In the genomic region with DNA sequence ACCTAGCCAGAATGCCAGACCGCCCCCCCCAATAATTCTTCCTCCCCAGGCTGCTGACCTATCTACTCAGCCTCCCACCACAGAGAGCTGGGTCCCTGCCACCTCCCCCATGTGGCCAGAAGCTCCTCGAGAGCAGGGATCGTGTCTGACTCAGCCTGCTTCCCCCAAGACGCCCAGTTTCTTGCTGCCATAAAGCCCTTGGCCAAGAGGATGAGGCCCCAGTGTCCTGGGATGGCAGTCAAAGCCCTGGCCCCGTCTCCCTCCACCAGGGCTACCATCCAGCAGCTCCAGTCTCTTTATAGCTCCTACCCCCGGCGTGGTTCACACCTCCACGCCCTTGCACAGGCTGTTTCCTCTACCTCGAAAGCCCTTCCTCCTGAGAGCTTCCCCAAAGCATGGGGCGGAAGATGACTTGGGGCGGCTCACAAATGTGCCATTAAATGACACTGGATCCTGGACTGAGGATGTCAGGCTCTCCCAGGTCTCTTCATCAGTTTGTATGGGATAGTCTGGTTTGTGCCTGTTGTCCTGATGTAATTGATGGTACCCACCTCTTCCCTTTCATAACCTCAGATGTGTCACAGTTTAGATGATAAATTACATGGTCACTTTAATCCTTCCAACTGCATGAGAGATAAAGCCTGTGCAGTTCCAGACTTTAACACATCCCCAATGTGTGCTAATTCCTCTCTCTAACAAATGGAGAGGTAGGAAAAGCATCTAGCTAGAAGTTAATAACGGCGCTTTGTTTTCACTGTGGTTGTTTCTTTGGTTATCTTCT, we compare ENCODE assay signal across 10 cellular contexts. TPM values are rescaled to one million over a fixed set of nuclear protein-coding genes. Genes with fewer than 3 reads are reported as not detected.
DNase-seq lines count a peak whose midpoint lies in the region; ATAC-seq, FAIRE-seq and TF ChIP-seq lines count a peak whose summit lies in the region.
"Had no signal": no experiment of that assay in that cellular context is flagged by ENCODE, and none has a peak within 500 bp of the region (broad histone marks: within the 10 kb centered on the region; RNA-seq: fewer than 3 reads in every experiment).

No MANE protein-coding gene starts in this region.

- no peak overlapping the region for H4K91ac ChIP-seq in H1 (replicated peaks; ENCODE audit: insufficient read length, low read length)

- no peak for DNase-seq in activated naive CD8-positive, alpha-beta T cell treated with anti-CD3 and anti-CD28 coated beads, Interleukin-2, amount 10 ng/mL, durations not matched to agents 7 days and 5 days
- no peak for DNase-seq in activated naive CD8-positive, alpha-beta T cell treated with anti-CD3 and anti-CD28 coated beads for 36 hours
- DNase-seq in RWPE1 (ENCODE audit: low spot score): no peak
- no peak for DNase-seq in H1 (ENCODE audit: low read depth in 1 of 2, low spot score in 2 of 2)
- DNase-seq in stimulated activated naive CD8-positive, alpha-beta T cell treated with anti-CD3 and anti-CD28 coated beads, Interleukin-15, amount 100 ng/mL, for 72 hours: no peak
- no peak for DNase-seq in DMS153 treated with DMSO at 0.1 percent for 48 hours (lab: John Stamatoyannopoulos, UW; ENCODE audit: unreplicated experiment)
- DNase-seq in NCI-H2107 (lab: John Stamatoyannopoulos, UW): no peak

- H3K4me1 Mint-ChIP-seq in activated naive CD8-positive, alpha-beta T cell treated with anti-CD3 and anti-CD28 coated beads, Interleukin-2, amount 10 ng/mL, durations not matched to agents 7 days and 5 days: peaks cover 43% of the 10 kb centered on the region
- peaks cover 24% of the 10 kb centered on the region for H3K4me1 Mint-ChIP-seq in activated naive CD8-positive, alpha-beta T cell treated with anti-CD3 and anti-CD28 coated beads for 36 hours
- H3K4me1 Mint-ChIP-seq in stimulated activated naive CD8-positive, alpha-beta T cell treated with anti-CD3 and anti-CD28 coated beads, Interleukin-15, amount 100 ng/mL, for 72 hours: peaks cover 38% of the 10 kb centered on the region

- H3K23ac ChIP-seq in H1 (ENCODE audit: insufficient read length): no peak overlapping the region

- 82% methylated on average over 13 of the region's 13 CpGs; no CpG with 5 or more reads in 1 of the 2 experiments for WGBS in H1 (ENCODE audit: extremely low coverage in 1 of 2, insufficient coverage in 1 of 2, insufficient read length in 1 of 2, insufficient replicate concordance in 2 of 2, low coverage in 1 of 2, low lambda C conversion rate in 2 of 2, missing lambda C conversion rate in 1 of 2), 2 experiments

- H2BK5ac ChIP-seq in H1 (ENCODE audit: low read depth, low read length): no peak overlapping the region

- no peak for TF ChIP-seq EP300 in H1 (IDR thresholded peaks at IDR 0.05; ENCODE audit: borderline replicate concordance in 1 of 2, low read depth in 2 of 2, low read length in 2 of 2)

- TF ChIP-seq CTCF in RWPE1 (conservative IDR thresholded peaks at IDR 0.05; ENCODE audit: low read depth): no peak
- no peak for TF ChIP-seq CTCF in H1 (IDR thresholded peaks at IDR 0.05; ENCODE audit: control extremely low read depth in 1 of 3, insufficient read depth in 1 of 3, low read depth in 1 of 3, low read length in 3 of 3)

- no peak overlapping the region for H3K56ac ChIP-seq in H1 (replicated peaks; ENCODE audit: insufficient read length, low read depth, low read length)

- H3K4me1 ChIP-seq in H1 (replicated peaks in 1 of 4; ENCODE audit: control insufficient read depth in 3 of 4, insufficient read depth in 4 of 4, low read length in 3 of 4): peaks cover 5 to 23% (median 15%) of the 10 kb centered on the region in 4 experiments

- no peak overlapping the region for H4K8ac ChIP-seq in H1 (ENCODE audit: extremely low read depth, insufficient read depth, low read length)

- H2AK5ac ChIP-seq in H1 (ENCODE audit: low read depth, low read length): no peak overlapping the region

- no peak for TF ChIP-seq RAD21 in H1 (IDR thresholded peaks at IDR 0.05 in 1 of 2, conservative IDR thresholded peaks at IDR 0.05 in 1 of 2; ENCODE audit: low read depth in 2 of 2, low read length in 2 of 2)

- H3K27ac ChIP-seq in RWPE1 (0 out of 2 replicates have a peak overlapping the region, but pooled peaks have one; percentile 13), H1 (ENCODE audit: low read depth, low read length) (no peak overlapping the region)
- H3K27ac ChIP-seq: KMS-11 had no signal

- no peak overlapping the region for H3K4me2 ChIP-seq in H1 (ENCODE audit: insufficient read depth in 1 of 2, low read depth in 2 of 2, low read length in 2 of 2)
- H3K4me2 ChIP-seq: KMS-11 had no signal

- no peak overlapping the region for H2BK120ac ChIP-seq in H1 (replicated peaks; ENCODE audit: low read depth, low read length)

- no peak overlapping the region for H3K4me3 ChIP-seq in H1 (ENCODE audit: extremely low read depth in 1 of 4, insufficient read depth in 2 of 4, low read depth in 3 of 4, low read length in 4 of 4)

- no peak overlapping the region for H2BK20ac ChIP-seq in H1 (ENCODE audit: low read length)

- H3K9ac ChIP-seq in H1 (replicated peaks in 1 of 4; ENCODE audit: extremely low read depth in 1 of 4, low read depth in 3 of 4, low read length in 3 of 4): no peak overlapping the region
- H3K9ac ChIP-seq: KMS-11 had no signal

- no peaks in the 10 kb centered on the region for H3K79me2 ChIP-seq in H1 (ENCODE audit: control insufficient read depth in 1 of 2, insufficient read depth in 2 of 2, low read length in 2 of 2)

- H3K14ac ChIP-seq in H1 (ENCODE audit: insufficient read length): no peak overlapping the region

- no peaks in the 10 kb centered on the region for H3K9me3 Mint-ChIP-seq in activated naive CD8-positive, alpha-beta T cell treated with anti-CD3 and anti-CD28 coated beads, Interleukin-2, amount 10 ng/mL, durations not matched to agents 7 days and 5 days
- no peaks in the 10 kb centered on the region for H3K9me3 Mint-ChIP-seq in activated naive CD8-positive, alpha-beta T cell treated with anti-CD3 and anti-CD28 coated beads for 36 hours
- H3K9me3 Mint-ChIP-seq in stimulated activated naive CD8-positive, alpha-beta T cell treated with anti-CD3 and anti-CD28 coated beads, Interleukin-15, amount 100 ng/mL, for 72 hours: no peaks in the 10 kb centered on the region

- no peak overlapping the region for H2BK12ac ChIP-seq in H1 (ENCODE audit: low read depth, low read length)

- CTCF ChIA-PET in RWPE1 (lab: Yijun Ruan, JAX): interaction anchor here (0.7 kb wide), 1 partner anchor 12 kb away, joined by 3 read pairs; no protein-coding TSS in a partner anchor
- CTCF ChIA-PET in H1 (lab: Charles Lee; ENCODE audit: partially characterized antibody): interaction anchor here (0.6 to 3.9 kb wide), 12 partner anchors 9 to 599 kb away, joined by 3 to 26 read pairs (median 5); no protein-coding TSS in a partner anchor

- H4K20me1 ChIP-seq in H1 (replicated peaks in 1 of 2; ENCODE audit: control insufficient read depth in 1 of 2, insufficient read depth in 2 of 2, low read length in 2 of 2): no peaks in the 10 kb centered on the region

- H3K27ac Mint-ChIP-seq in activated naive CD8-positive, alpha-beta T cell treated with anti-CD3 and anti-CD28 coated beads, Interleukin-2, amount 10 ng/mL, durations not matched to agents 7 days and 5 days: peak overlapping the region; percentile 58
- no peak overlapping the region for H3K27ac Mint-ChIP-seq in activated naive CD8-positive, alpha-beta T cell treated with anti-CD3 and anti-CD28 coated beads for 36 hours
- H3K27ac Mint-ChIP-seq in stimulated activated naive CD8-positive, alpha-beta T cell treated with anti-CD3 and anti-CD28 coated beads, Interleukin-15, amount 100 ng/mL, for 72 hours: no peak overlapping the region

- H3K18ac ChIP-seq in H1 (ENCODE audit: extremely low read depth, low read length): 0 out of 2 replicates have a peak overlapping the region, but pooled peaks have one; percentile 6

- H2AFZ ChIP-seq in H1 (ENCODE audit: low read length): no peak overlapping the region

- no peak for FAIRE-seq in H1 (lab: Jason Lieb, UNC)

- no peaks in the 10 kb centered on the region for H3K36me3 Mint-ChIP-seq in activated naive CD8-positive, alpha-beta T cell treated with anti-CD3 and anti-CD28 coated beads, Interleukin-2, amount 10 ng/mL, durations not matched to agents 7 days and 5 days
- H3K36me3 Mint-ChIP-seq in activated naive CD8-positive, alpha-beta T cell treated with anti-CD3 and anti-CD28 coated beads for 36 hours: no peaks in the 10 kb centered on the region

- POLR2A ChIA-PET in activated naive CD8-positive, alpha-beta T cell treated with anti-CD3 and anti-CD28 coated beads, Interleukin-2, amount 10 ng/mL, durations not matched to agents 7 days and 5 days (lab: Charles Lee): interaction anchor here (0.7 to 1.7 kb wide), 4 partner anchors 10 to 262 kb away, joined by 3 to 7 read pairs (median 4); a partner anchor contains a TSS
- POLR2A ChIA-PET in RWPE1 (lab: Yijun Ruan, JAX; ENCODE audit: low non-redundant PET) (no interaction called here), H1 (lab: Charles Lee; ENCODE audit: partially characterized antibody) (interaction anchor here (1.0 to 2.7 kb wide), 3 partner anchors 26 to 38 kb away, joined by 3 to 7 read pairs (median 3); no protein-coding TSS in a partner anchor)

- H3K9me3 ChIP-seq in H1 (ENCODE audit: insufficient read depth in 2 of 2, low read depth in 1 of 2, low read length in 1 of 2): no peaks in the 10 kb centered on the region

- ATAC-seq in activated naive CD8-positive, alpha-beta T cell treated with anti-CD3 and anti-CD28 coated beads, Interleukin-2, amount 10 ng/mL, durations not matched to agents 7 days and 5 days (ENCODE audit: low read depth): peak; percentile 63
- ATAC-seq in stimulated activated naive CD8-positive, alpha-beta T cell treated with anti-CD3 and anti-CD28 coated beads, Interleukin-15, amount 100 ng/mL, for 72 hours: peak; percentile 54
- ATAC-seq in HG03469 (IDR thresholded peaks at IDR 0.05; ENCODE audit: unreplicated experiment): no peak
- ATAC-seq: Panc1 had no signal

- H3K27me3 ChIP-seq in H1 (replicated peaks in 1 of 4; ENCODE audit: control insufficient read depth in 3 of 4, extremely low read depth in 1 of 4, insufficient read depth in 3 of 4, low read length in 3 of 4): no peaks in the 10 kb centered on the region

- H3K4ac ChIP-seq in H1 (replicated peaks; ENCODE audit: insufficient read length, low read depth, low read length): no peak overlapping the region

- no peak overlapping the region for H4K5ac ChIP-seq in H1 (ENCODE audit: insufficient read length, low read depth, low read length)

- no peaks in the 10 kb centered on the region for H3K23me2 ChIP-seq in H1 (ENCODE audit: low read depth, low read length)

- TF ChIP-seq POLR2A in H1 (IDR thresholded peaks at IDR 0.05; ENCODE audit: control extremely low read depth in 1 of 2, low read depth in 2 of 2, low read length in 2 of 2): no peak

- H3K27me3 Mint-ChIP-seq in activated naive CD8-positive, alpha-beta T cell treated with anti-CD3 and anti-CD28 coated beads, Interleukin-2, amount 10 ng/mL, durations not matched to agents 7 days and 5 days: peaks cover 3% of the 10 kb centered on the region
- peaks cover 5% of the 10 kb centered on the region for H3K27me3 Mint-ChIP-seq in activated naive CD8-positive, alpha-beta T cell treated with anti-CD3 and anti-CD28 coated beads for 36 hours
- H3K27me3 Mint-ChIP-seq in stimulated activated naive CD8-positive, alpha-beta T cell treated with anti-CD3 and anti-CD28 coated beads, Interleukin-15, amount 100 ng/mL, for 72 hours: peaks cover 10% of the 10 kb centered on the region

- H2BK15ac ChIP-seq in H1 (ENCODE audit: low read length): no peak overlapping the region

- peak overlapping the region; percentile 25 for H3K4me3 Mint-ChIP-seq in activated naive CD8-positive, alpha-beta T cell treated with anti-CD3 and anti-CD28 coated beads, Interleukin-2, amount 10 ng/mL, durations not matched to agents 7 days and 5 days
- H3K4me3 Mint-ChIP-seq in activated naive CD8-positive, alpha-beta T cell treated with anti-CD3 and anti-CD28 coated beads for 36 hours: no peak overlapping the region
- no peak overlapping the region for H3K4me3 Mint-ChIP-seq in stimulated activated naive CD8-positive, alpha-beta T cell treated with anti-CD3 and anti-CD28 coated beads, Interleukin-15, amount 100 ng/mL, for 72 hours

- H3K79me1 ChIP-seq in H1 (ENCODE audit: low read depth, low read length): no peaks in the 10 kb centered on the region

- H3K36me3 ChIP-seq in H1 (ENCODE audit: control insufficient read depth in 2 of 4, insufficient read depth in 4 of 4, low read length in 3 of 4): no peaks in the 10 kb centered on the region

RNA-seq across cellular contexts. Expression of a gene that starts 13.1 kb away (rescaled TPM):
- total RNA-seq in activated naive CD8-positive, alpha-beta T cell treated with anti-CD3 and anti-CD28 coated beads, Interleukin-2, amount 10 ng/mL, durations not matched to agents 7 days and 5 days: under 1 TPM; 0.74 to 0.75 TPM
- total RNA-seq in activated naive CD8-positive, alpha-beta T cell treated with anti-CD3 and anti-CD28 coated beads for 36 hours: under 1 TPM; 0.08 to 0.18 TPM
- total RNA-seq in H1 (2021; fragmentation: NEBNext Ultra II Directional; extraction: Animal tissue kit (Norgen Biotek cat#: 25700)): 25.8 and 26.2 TPM in 2 replicates
- 15.6 and 29.0 TPM in 2 replicates for polyA plus RNA-seq in H1 (2011; rRNA removed)
- polyA plus RNA-seq in H1 (2011; cell fraction: cytosol; rRNA removed): 20.6 TPM
- polyA plus RNA-seq in H1 (2011; cell fraction: nucleus; rRNA removed): 126 TPM
- 17.3 to 29.1 TPM (median 22.1 TPM) in 4 replicates for polyA plus RNA-seq in H1 (2012, experiment 1 of 2)
- polyA plus RNA-seq in H1 (2012, experiment 2 of 2): 15.4 TPM
- polyA plus RNA-seq in H1 (2013, experiment 1 of 2): 13.4 TPM
- polyA plus RNA-seq in H1 (2013, experiment 2 of 2): 13.0 TPM
- 7.5 and 9.4 TPM in 2 replicates for polyA minus RNA-seq in H1 (2011; rRNA and poly(A)+ RNA removed)
- 14.0 TPM for polyA minus RNA-seq in H1 (2011; cell fraction: cytosol; rRNA and poly(A)+ RNA removed)
- 22.9 TPM for polyA minus RNA-seq in H1 (2011; cell fraction: nucleus; rRNA and poly(A)+ RNA removed)

RNA-seq across cellular contexts. Expression of a gene that starts 47.2 kb away (rescaled TPM):
- under 1 TPM in 1 of 2 experiments, not detected in 1; 0.14 TPM for total RNA-seq in activated naive CD8-positive, alpha-beta T cell treated with anti-CD3 and anti-CD28 coated beads, Interleukin-2, amount 10 ng/mL, durations not matched to agents 7 days and 5 days
- under 1 TPM; 0.36 to 0.93 TPM for total RNA-seq in activated naive CD8-positive, alpha-beta T cell treated with anti-CD3 and anti-CD28 coated beads for 36 hours
- 7.9 and 10.5 TPM in 2 replicates for total RNA-seq in H1 (2021; fragmentation: NEBNext Ultra II Directional; extraction: Animal tissue kit (Norgen Biotek cat#: 25700))
- polyA plus RNA-seq in H1 (2011; rRNA removed): 2.0 and 3.4 TPM in 2 replicates
- polyA plus RNA-seq in H1 (2011; cell fraction: cytosol; rRNA removed): 4.3 TPM
- 31.3 TPM for polyA plus RNA-seq in H1 (2011; cell fraction: nucleus; rRNA removed)
- 6.8 to 10.8 TPM (median 7.9 TPM) in 4 replicates for polyA plus RNA-seq in H1 (2012, experiment 1 of 2)
- 2.9 TPM for polyA plus RNA-seq in H1 (2012, experiment 2 of 2)
- polyA plus RNA-seq in H1 (2013, experiment 1 of 2): 4.2 TPM
- 3.6 TPM for polyA plus RNA-seq in H1 (2013, experiment 2 of 2)
- polyA minus RNA-seq in H1 (2011; rRNA and poly(A)+ RNA removed): 3.3 and 4.2 TPM in 2 replicates
- polyA minus RNA-seq in H1 (2011; cell fraction: cytosol; rRNA and poly(A)+ RNA removed): 6.8 TPM
- 8.7 TPM for polyA minus RNA-seq in H1 (2011; cell fraction: nucleus; rRNA and poly(A)+ RNA removed)

Comparison
In these comparisons a context has a peak if more than half of its experiments do, and no peak if none do; other contexts are left out.
1. RNA of a gene that starts 13.1 kb away (total RNA-seq): 25.8 to 26.2 TPM in H1; 0.74 to 0.75 TPM in activated naive CD8-positive, alpha-beta T cell treated with anti-CD3 and anti-CD28 coated beads, Interleukin-2, amount 10 ng/mL, durations not matched to agents 7 days and 5 days and 0.08 to 0.18 TPM in activated naive CD8-positive, alpha-beta T cell treated with anti-CD3 and anti-CD28 coated beads for 36 hours; every median in the first group is over 10 times any median in the second.